Comparison of ENCODE assay signal across 9 cellular contexts in the genomic region with DNA sequence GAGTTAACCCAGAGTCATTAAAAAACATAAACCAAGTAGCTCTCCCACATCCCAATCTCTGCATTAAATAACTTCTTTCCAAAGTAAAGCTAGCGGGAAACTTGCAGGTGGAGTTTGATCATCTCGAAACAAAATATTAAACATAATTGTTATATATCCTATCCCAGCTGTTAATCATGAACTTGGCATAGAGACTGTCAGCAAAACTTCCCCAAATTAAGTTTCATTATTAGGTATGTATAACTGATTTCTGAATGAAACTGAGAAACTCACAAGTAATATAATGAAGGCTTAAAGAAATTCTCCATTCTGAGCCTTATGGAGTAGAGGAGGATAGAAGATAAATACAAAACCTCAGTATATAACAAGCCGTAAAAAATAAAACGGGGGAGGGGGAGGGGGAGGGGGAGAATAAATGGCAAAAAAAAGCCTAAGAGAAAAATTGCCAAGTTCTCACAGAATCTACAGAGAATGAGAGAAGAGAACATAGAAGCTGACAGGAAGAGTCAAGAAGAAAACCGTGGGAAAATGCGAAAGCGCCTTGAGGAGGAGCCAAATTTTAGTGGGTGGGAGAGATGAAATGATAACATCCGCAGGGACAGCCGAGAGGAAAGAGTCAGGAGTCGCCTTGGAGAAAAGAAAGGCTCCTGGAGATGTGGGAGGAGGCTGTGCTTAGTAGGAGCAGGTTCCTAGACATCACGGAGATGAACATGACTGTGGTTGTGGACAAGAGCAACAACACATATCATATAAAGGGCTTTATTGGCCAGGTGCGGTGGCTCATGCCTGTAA. TPM values are rescaled to one million over a fixed set of nuclear protein-coding genes. Genes with fewer than 3 reads are reported as not detected.
DNase-seq lines count a peak whose midpoint lies in the region; ATAC-seq, FAIRE-seq and TF ChIP-seq lines count a peak whose summit lies in the region.
"Had no signal": no experiment of that assay in that cellular context is flagged by ENCODE, and none has a peak within 500 bp of the region (broad histone marks: within the 10 kb centered on the region; RNA-seq: fewer than 3 reads in every experiment).

No MANE protein-coding gene starts in this region.

- H4K20me1 ChIP-seq in endothelial cell of umbilical vein (replicated peaks; ENCODE audit: control insufficient read depth, extremely low read depth, insufficient read depth, low read length), result no peaks in the 10 kb centered on the region

- H3K36me3 Mint-ChIP-seq in activated T-helper 2 cell treated with anti-CD3 and anti-CD28 coated beads, Interferon-gamma antibody, Interleukin-2, Interleukin-4, amounts not matched to agents 10 μg/mL and 5 μg/mL and 100 μg/mL, durations not matched to agents 14 hours and 24 hours and 36 hours (ENCODE audit: low read depth), result no peaks in the 10 kb centered on the region

- H3K27me3 ChIP-seq in endothelial cell of umbilical vein (ENCODE audit: control insufficient read depth in 2 of 2, insufficient read depth in 2 of 2, low read length in 2 of 2), result no peaks in the 10 kb centered on the region

- dilution Hi-C loops in endothelial cell of umbilical vein (cut with MboI; ENCODE audit: extremely low pct_ligation_motif_present, low sequenced_read_pairs), result no loop called here

- peaks cover 41% of the 10 kb centered on the region for H3K4me1 ChIP-seq in endothelial cell of umbilical vein (ENCODE audit: control insufficient read depth, extremely low read depth, insufficient read depth, low read length)

- no peaks in the 10 kb centered on the region for H3K36me3 ChIP-seq in endothelial cell of umbilical vein (ENCODE audit: control insufficient read depth in 2 of 2, extremely low read depth in 1 of 2, insufficient read depth in 2 of 2, low read length in 2 of 2)

- no peaks in the 10 kb centered on the region for H3K27me3 Mint-ChIP-seq in activated T-helper 2 cell treated with anti-CD3 and anti-CD28 coated beads, Interferon-gamma antibody, Interleukin-2, Interleukin-4, amounts not matched to agents 10 μg/mL and 5 μg/mL and 100 μg/mL, durations not matched to agents 14 hours and 24 hours and 36 hours (ENCODE audit: low read depth)

- CTCF ChIA-PET in GM10248 (lab: Yijun Ruan, JAX) (interaction anchor here (0.6 to 1.6 kb wide), 5 partner anchors 9 to 591 kb away, joined by 3 to 4 read pairs (median 3); no protein-coding TSS in a partner anchor), endothelial cell of umbilical vein (lab: Charles Lee) (interaction anchor here (1.1 to 1.7 kb wide), 6 partner anchors 32 to 56 kb away, joined by 3 to 6 read pairs (median 4); a partner anchor contains a TSS)

- TF ChIP-seq POLR2A in endothelial cell of umbilical vein (IDR thresholded peaks at IDR 0.05; ENCODE audit: low read depth, low read length), result no peak
- no peak for TF ChIP-seq POLR2A in lower leg skin (IDR thresholded peaks at IDR 0.05)

- in situ Hi-C loops in KBM-7 (cut with MboI; ENCODE audit: low pct_unique_long_range_greater_than_20kb, low sequenced_read_pairs), result no loop called here

- no peak for FAIRE-seq in endothelial cell of umbilical vein (lab: Jason Lieb, UNC)
- FAIRE-seq: bronchial epithelial cell had no signal

- ATAC-seq in GM21381 (IDR thresholded peaks at IDR 0.05; ENCODE audit: unreplicated experiment) (peak; percentile 44), HG03565 (IDR thresholded peaks at IDR 0.05; ENCODE audit: unreplicated experiment) (peak; percentile 41)

- intact Hi-C loops in endothelial cell of umbilical vein (cut with micrococcal nuclease) (no loop called here), lower leg skin (cut with DNase I; ENCODE audit: low total_unique reads) (loop anchor here (10.0 kb wide), 1 partner anchor 1183 kb away; no protein-coding TSS in a partner anchor)
- intact Hi-C loops in activated T-helper 2 cell treated with anti-CD3 and anti-CD28 coated beads, Interferon-gamma antibody, Interleukin-2, Interleukin-4, amounts not matched to agents 10 μg/mL and 5 μg/mL and 100 μg/mL, durations not matched to agents 14 hours and 24 hours and 36 hours (cut with micrococcal nuclease), result no loop called here

- H3K4me3 ChIP-seq in endothelial cell of umbilical vein (replicated peaks in 1 of 3; ENCODE audit: insufficient read depth in 1 of 3, low read depth in 1 of 3, low read length in 3 of 3) (no peak overlapping the region), lower leg skin (ENCODE audit: low read depth, poor library complexity, severe bottlenecking) (no peak overlapping the region)

- BruUV-seq in endothelial cell of umbilical vein (replicated peaks; lab: Mats Ljungman, UMichigan), result no TSS peak

- POLR2A ChIA-PET in GM10248 (lab: Yijun Ruan, JAX), result interaction anchor here (1.3 kb wide), 1 partner anchor 49 kb away, joined by 4 read pairs; a partner anchor contains a TSS
- POLR2A ChIA-PET in endothelial cell of umbilical vein (lab: Charles Lee), result interaction anchor here (0.7 to 4.9 kb wide), 4 partner anchors 20 to 49 kb away, joined by 3 to 20 read pairs (median 3); a partner anchor contains a TSS

- no peaks in the 10 kb centered on the region for H3K79me2 ChIP-seq in endothelial cell of umbilical vein (ENCODE audit: control insufficient read depth, insufficient read depth, low read length)

- DNase-seq in GM10248 (ENCODE audit: extremely low spot score) (peak; percentile 35), endothelial cell of umbilical vein (ENCODE audit: low read depth, low spot score) (peak; percentile 68), DMS114 treated with DMSO at 0.1 percent for 48 hours (lab: John Stamatoyannopoulos, UW; ENCODE audit: unreplicated experiment) (no peak), lower leg skin (ENCODE audit: low spot score in 2 of 2) (no peak), KBM-7 (no peak)
- DNase-seq in activated T-helper 2 cell treated with anti-CD3 and anti-CD28 coated beads, Interferon-gamma antibody, Interleukin-2, Interleukin-4, amounts not matched to agents 10 μg/mL and 5 μg/mL and 100 μg/mL, durations not matched to agents 14 hours and 24 hours and 36 hours (ENCODE audit: low spot score), result no peak

- peaks cover 73% of the 10 kb centered on the region for H3K4me1 Mint-ChIP-seq in activated T-helper 2 cell treated with anti-CD3 and anti-CD28 coated beads, Interferon-gamma antibody, Interleukin-2, Interleukin-4, amounts not matched to agents 10 μg/mL and 5 μg/mL and 100 μg/mL, durations not matched to agents 14 hours and 24 hours and 36 hours (ENCODE audit: low read depth)

- H3K4me2 ChIP-seq in endothelial cell of umbilical vein (ENCODE audit: insufficient read depth, low read length), result peak overlapping the region; percentile 2

- H3K9me3 ChIP-seq in endothelial cell of umbilical vein (replicated peaks; ENCODE audit: control insufficient read depth, insufficient read depth, low read length), result no peaks in the 10 kb centered on the region

- peak overlapping the region; percentile 70 for H3K27ac ChIP-seq in endothelial cell of umbilical vein (ENCODE audit: insufficient read depth, low read depth, low read length)

- H3K4me3 Mint-ChIP-seq in activated T-helper 2 cell treated with anti-CD3 and anti-CD28 coated beads, Interferon-gamma antibody, Interleukin-2, Interleukin-4, amounts not matched to agents 10 μg/mL and 5 μg/mL and 100 μg/mL, durations not matched to agents 14 hours and 24 hours and 36 hours (ENCODE audit: low read depth), result no peak overlapping the region

- no peak for TF ChIP-seq CTCF in GM10248 (IDR thresholded peaks at IDR 0.05; ENCODE audit: control extremely low read depth, extremely low read depth, low read depth, missing control alignments)
- TF ChIP-seq CTCF in endothelial cell of umbilical vein (IDR thresholded peaks at IDR 0.05; ENCODE audit: extremely low read depth in 1 of 2, insufficient read depth in 1 of 2, low read depth in 1 of 2, low read length in 2 of 2), result no peak
- TF ChIP-seq CTCF in lower leg skin (IDR thresholded peaks at IDR 0.05), result no peak

- H3K9ac ChIP-seq in endothelial cell of umbilical vein (replicated peaks; ENCODE audit: extremely low read depth, insufficient read depth, low read length), result peak overlapping the region; percentile 17

- H3K9me1 ChIP-seq in endothelial cell of umbilical vein (replicated peaks; ENCODE audit: control insufficient read depth, extremely low read depth, insufficient read depth, low read length), result no peaks in the 10 kb centered on the region

- no peak overlapping the region for H3K27ac Mint-ChIP-seq in activated T-helper 2 cell treated with anti-CD3 and anti-CD28 coated beads, Interferon-gamma antibody, Interleukin-2, Interleukin-4, amounts not matched to agents 10 μg/mL and 5 μg/mL and 100 μg/mL, durations not matched to agents 14 hours and 24 hours and 36 hours

- WGBS in lower leg skin, 2 donors, result 62 to 66% methylated on average over 12 of the region's 12 CpGs

- H2AFZ ChIP-seq in endothelial cell of umbilical vein (ENCODE audit: low read depth, low read length), result peak overlapping the region; percentile 49

- no peaks in the 10 kb centered on the region for H3K9me3 Mint-ChIP-seq in activated T-helper 2 cell treated with anti-CD3 and anti-CD28 coated beads, Interferon-gamma antibody, Interleukin-2, Interleukin-4, amounts not matched to agents 10 μg/mL and 5 μg/mL and 100 μg/mL, durations not matched to agents 14 hours and 24 hours and 36 hours

TF ChIP-seq in endothelial cell of umbilical vein, 7 proteins besides CTCF, POLR2A, EP300 and RAD21:
- TF ChIP-seq JUN (IDR thresholded peaks at IDR 0.05; ENCODE audit: borderline replicate concordance, insufficient read depth, insufficient read length, low read depth) (no peak), EZH2 (IDR thresholded peaks at IDR 0.05; ENCODE audit: borderline replicate concordance, low read depth, low read length, severe bottlenecking) (no peak), MYC (IDR thresholded peaks at IDR 0.05; ENCODE audit: low read depth, low read length) (no peak), GATA2 (IDR thresholded peaks at IDR 0.05; ENCODE audit: insufficient read depth, insufficient read length, low read depth, low read length) (peak; percentile 19), FOS (IDR thresholded peaks at IDR 0.05; ENCODE audit: borderline replicate concordance, insufficient read depth, low read length) (no peak)

RNA-seq across cellular contexts. Expression of a gene that starts 49.6 kb away (rescaled TPM):
- total RNA-seq in endothelial cell of umbilical vein, result 26.8 and 30.8 TPM in 2 replicates
- 13.8 and 14.1 TPM in 2 replicates for polyA plus RNA-seq in endothelial cell of umbilical vein
- 9.5 and 10.7 TPM in 2 replicates for polyA plus RNA-seq in endothelial cell of umbilical vein (2011; cell fraction: cytosol; rRNA removed)
- 12.0 and 13.5 TPM in 2 replicates for polyA plus RNA-seq in endothelial cell of umbilical vein (2011; cell fraction: nucleus; rRNA removed)
- polyA plus RNA-seq in endothelial cell of umbilical vein (2012), result 15.9 and 23.2 TPM in 2 replicates
- polyA minus RNA-seq in endothelial cell of umbilical vein, result 12.6 and 18.0 TPM in 2 replicates
- polyA minus RNA-seq in endothelial cell of umbilical vein (2011; cell fraction: cytosol; rRNA and poly(A)+ RNA removed), result 6.0 TPM
- polyA minus RNA-seq in endothelial cell of umbilical vein (2011; cell fraction: nucleus; rRNA and poly(A)+ RNA removed), result 23.9 and 38.3 TPM in 2 replicates
- total RNA-seq in lower leg skin, result 10 to 100 TPM; 11.1 to 39.9 (median 19.6) TPM
- 43.2 and 44.2 TPM in 2 replicates for total RNA-seq in activated T-helper 2 cell treated with anti-CD3 and anti-CD28 coated beads, Interferon-gamma antibody, Interleukin-2, Interleukin-4, amounts not matched to agents 10 μg/mL and 5 μg/mL and 100 μg/mL, durations not matched to agents 14 hours and 24 hours and 36 hours

Comparison
In these comparisons a context has a peak if more than half of its experiments do, and no peak if none do; other contexts are left out.
1. DNase-seq: peak in GM10248 (single experiment) and endothelial cell of umbilical vein (single experiment); none in DMS114 treated with DMSO at 0.1 percent for 48 hours (single experiment), lower leg skin (0 of 2), KBM-7 (single experiment) and activated T-helper 2 cell treated with anti-CD3 and anti-CD28 coated beads, Interferon-gamma antibody, Interleukin-2, Interleukin-4, amounts not matched to agents 10 μg/mL and 5 μg/mL and 100 μg/mL, durations not matched to agents 14 hours and 24 hours and 36 hours (single experiment).